In the genomic region with DNA sequence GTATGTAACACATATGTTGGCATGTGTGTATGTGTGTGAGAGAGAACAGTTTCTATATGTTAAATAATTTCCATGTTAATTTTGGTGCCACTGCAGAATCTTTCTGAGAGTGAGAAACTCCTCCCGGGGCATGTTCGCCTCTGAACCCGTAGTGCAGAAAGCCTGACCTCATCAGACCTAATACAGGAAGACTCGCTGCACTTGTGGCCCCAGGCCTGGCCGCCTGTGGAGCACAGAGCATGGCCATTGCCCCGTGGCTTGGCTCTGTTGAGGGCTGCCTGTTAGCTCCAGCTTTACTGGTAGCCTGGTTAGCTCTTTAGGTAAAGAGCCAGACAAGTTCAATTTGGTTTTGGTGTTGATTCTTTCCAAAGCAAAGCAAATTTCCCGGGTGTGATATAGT, we compare ENCODE assay signal across 22 cellular contexts. TPM values are rescaled to one million over a fixed set of nuclear protein-coding genes. Genes with fewer than 3 reads are reported as not detected.
DNase-seq lines count a peak whose midpoint lies in the region; ATAC-seq, FAIRE-seq and TF ChIP-seq lines count a peak whose summit lies in the region.
"Had no signal": no experiment of that assay in that cellular context is flagged by ENCODE, and none has a peak within 500 bp of the region (broad histone marks: within the 10 kb centered on the region; RNA-seq: fewer than 3 reads in every experiment).

No MANE protein-coding gene starts in this region.

- DNase-seq in heart right ventricle (no peak), left ventricle myocardium superior (no peak), dermis blood vessel endothelial cell (peak; percentile 14), RCC 7860 (ENCODE audit: low spot score) (no peak), T-cell (no peak), occipital lobe (lab: John Stamatoyannopoulos, UW) (no peak)
- DNase-seq: activated CD4-positive, alpha-beta T cell treated with anti-CD3 and anti-CD28 coated beads, Interleukin-2, amount 10 ng/mL, durations not matched to agents 7 days and 5 days; Calu3; EL; head of caudate nucleus; mucosa of descending colon; NCI-H1417; NCI-H2171 treated with DMSO at 0.1 percent for 48 hours; NCI-H526 treated with DMSO at 0.1 percent for 48 hours; stimulated activated CD4-positive, alpha-beta T cell treated with anti-CD3 and anti-CD28 coated beads, Interleukin-12 subunit alpha, Interleukin-12 subunit beta, amount 100 ng/mL, for 4 hours had no signal

- H3K27ac Mint-ChIP-seq in T-cell = no peak overlapping the region

- H3K4me3 Mint-ChIP-seq in T-cell = no peak overlapping the region
- H3K4me3 Mint-ChIP-seq: activated CD4-positive, alpha-beta T cell treated with anti-CD3 and anti-CD28 coated beads, Interleukin-2, amount 10 ng/mL, durations not matched to agents 7 days and 5 days had no signal

- no peaks in the 10 kb centered on the region for H3K27me3 Mint-ChIP-seq in T-cell
- H3K27me3 Mint-ChIP-seq: activated CD4-positive, alpha-beta T cell treated with anti-CD3 and anti-CD28 coated beads, Interleukin-2, amount 10 ng/mL, durations not matched to agents 7 days and 5 days; brain had no signal

- ATAC-seq in heart right ventricle = peak in 3 of 8 donors; percentile 12 to 42 (median 29)
- ATAC-seq in left ventricle myocardium superior = no peak
- peak; percentile 72 for ATAC-seq in HG03103 (IDR thresholded peaks at IDR 0.05; ENCODE audit: low read depth, unreplicated experiment)
- ATAC-seq in T-cell (replicated peaks in 1 of 4) = no peak
- ATAC-seq: mucosa of descending colon had no signal

- no peak for TF ChIP-seq CTCF in heart right ventricle (IDR thresholded peaks at IDR 0.05)

- FAIRE-seq in RCC 7860 (lab: Jason Lieb, UNC) = no peak
- FAIRE-seq: endometrium, TTC549 had no signal

- 84 to 88% methylated on average over 7 of the region's 7 CpGs for WGBS in heart right ventricle, 2 donors

- H3K4me1 Mint-ChIP-seq in T-cell = peaks cover 55 to 73% (median 55%) of the 10 kb centered on the region in 3 donors

- no peak overlapping the region for H3K9ac ChIP-seq in subcutaneous abdominal adipose tissue (ENCODE audit: low read length in 5 of 5)
- H3K9ac ChIP-seq: BLaER1 treated with 17β-estradiol and CSF1 and Interleukin-3, amounts not matched to agents 10 nM and 100 nM had no signal

- intact Hi-C loops in heart right ventricle (cut with DNase I) (no loop called here), left ventricle myocardium superior (cut with micrococcal nuclease) (no loop called here)

- POLR2A ChIA-PET in T-cell (lab: Charles Lee) = interaction anchor here in 1 of 2 donors (0.5 kb wide), 1 partner anchor 68 kb away, joined by 5 read pairs; no protein-coding TSS in a partner anchor

- no peaks in the 10 kb centered on the region for H3K27me3 ChIP-seq in heart right ventricle
- H3K27me3 ChIP-seq in subcutaneous abdominal adipose tissue (ENCODE audit: control insufficient read depth in 5 of 5, insufficient read depth in 4 of 5, low read length in 5 of 5) = no peaks in the 10 kb centered on the region
- H3K27me3 ChIP-seq: BLaER1 treated with 17β-estradiol and CSF1 and Interleukin-3, amounts not matched to agents 10 nM and 100 nM had no signal

- H3K27ac ChIP-seq in heart right ventricle (peak overlapping the region in 8 of 10 donors; percentile 8 to 66 (median 52)), subcutaneous abdominal adipose tissue (ENCODE audit: low read depth, low read length) (peak overlapping the region; percentile 1)
- H3K27ac ChIP-seq: BLaER1 treated with 17β-estradiol and CSF1 and Interleukin-3, amounts not matched to agents 10 nM and 100 nM had no signal

- CTCF ChIA-PET in T-cell (lab: Charles Lee) = no interaction called here

- H3K9me3 ChIP-seq in heart right ventricle = no peaks in the 10 kb centered on the region
- no peaks in the 10 kb centered on the region for H3K9me3 ChIP-seq in subcutaneous abdominal adipose tissue (ENCODE audit: control insufficient read depth in 5 of 5, low read length in 5 of 5)
- H3K9me3 ChIP-seq: HAP-1, mucosa of descending colon had no signal

- no peak overlapping the region for H3K4me3 ChIP-seq in heart right ventricle
- H3K4me3 ChIP-seq in subcutaneous abdominal adipose tissue (ENCODE audit: low read depth in 1 of 5, low read length in 5 of 5) = no peak overlapping the region
- H3K4me3 ChIP-seq: BLaER1 treated with 17β-estradiol and CSF1 and Interleukin-3, amounts not matched to agents 10 nM and 100 nM; HAP-1; mucosa of descending colon had no signal

- peaks cover 21% of the 10 kb centered on the region for H3K36me3 Mint-ChIP-seq in T-cell
- H3K36me3 Mint-ChIP-seq: brain had no signal

- H3K36me3 ChIP-seq in heart right ventricle (no peaks in the 10 kb centered on the region), subcutaneous abdominal adipose tissue (ENCODE audit: control insufficient read depth in 5 of 5, insufficient read depth in 5 of 5, low read length in 5 of 5) (no peaks in the 10 kb centered on the region)
- H3K36me3 ChIP-seq: HAP-1 had no signal

- H3K9me3 Mint-ChIP-seq in T-cell = no peaks in the 10 kb centered on the region
- H3K9me3 Mint-ChIP-seq: activated CD4-positive, alpha-beta T cell treated with anti-CD3 and anti-CD28 coated beads, Interleukin-2, amount 10 ng/mL, durations not matched to agents 7 days and 5 days; brain had no signal

- H3K4me1 ChIP-seq in heart right ventricle (peaks cover 6 to 24% (median 17%) of the 10 kb centered on the region in 9 donors), subcutaneous abdominal adipose tissue (ENCODE audit: control insufficient read depth in 5 of 5, insufficient read depth in 5 of 5, low read length in 5 of 5) (peaks cover 0 to 17% (median 10%) of the 10 kb centered on the region in 5 donors)
- H3K4me1 ChIP-seq: HAP-1 had no signal

RNA-seq across cellular contexts. Expression of a gene that starts 25.5 kb away (rescaled TPM):
- total RNA-seq in heart right ventricle (10 to 100 TPM; 17.9 to 22.4 (median 21.4) TPM), left ventricle myocardium superior (19.4 TPM), dermis blood vessel endothelial cell (28.5 and 36.6 TPM in 2 replicates), T-cell (10 to 100 TPM; 17.9 to 24.2 (median 20.3) TPM), occipital lobe (24.8 TPM)
- 10 to 100 TPM in 1 of 2 donors, 1 to 10 TPM in 1; 7.6 to 16.0 TPM for polyA plus RNA-seq in heart right ventricle

RNA-seq across cellular contexts. Expression of a gene that starts 26.0 kb away (rescaled TPM):
- total RNA-seq in heart right ventricle = 10 to 100 TPM; 20.9 to 33.0 (median 25.1) TPM
- 10 to 100 TPM; 18.3 to 23.2 TPM for polyA plus RNA-seq in heart right ventricle
- 26.6 TPM for total RNA-seq in left ventricle myocardium superior
- total RNA-seq in dermis blood vessel endothelial cell = 14.4 and 18.5 TPM in 2 replicates
- total RNA-seq in T-cell = 10 to 100 TPM; 17.7 to 25.6 (median 20.4) TPM
- 16.2 TPM for total RNA-seq in occipital lobe
